In genomic region chr4:101187837-101188236, GRCh38 we compare ENCODE assay signal across 13 cellular contexts.
DNase-seq lines count a peak whose midpoint lies in the region; ATAC-seq lines count a peak whose summit lies in the region.
"Had no signal": no experiment of that assay in that cellular context is flagged by ENCODE, and none has a peak within 500 bp of the region (broad histone marks: within the 10 kb centered on the region; RNA-seq: fewer than 3 reads in every experiment).

No MANE protein-coding gene starts in this region.

- peaks cover 25 to 35% (median 27%) of the 10 kb centered on the region in 4 donors for H3K4me1 Mint-ChIP-seq in CD4-positive, CD25-positive, alpha-beta regulatory T cell
- H3K4me1 Mint-ChIP-seq in T-helper 17 cell, result peaks cover 34% of the 10 kb centered on the region

- peaks cover 16% of the 10 kb centered on the region for H3K36me3 Mint-ChIP-seq in CD4-positive, CD25-positive, alpha-beta regulatory T cell
- H3K36me3 Mint-ChIP-seq in T-helper 17 cell (ENCODE audit: low read depth), result peaks cover 3% of the 10 kb centered on the region

- H3K4me1 ChIP-seq in CD4-positive, CD25-positive, alpha-beta regulatory T cell (ENCODE audit: control insufficient read depth, insufficient read depth, low read length, poor library complexity, severe bottlenecking), result peaks cover 7% of the 10 kb centered on the region

- no peaks in the 10 kb centered on the region for H3K9me3 Mint-ChIP-seq in CD4-positive, CD25-positive, alpha-beta regulatory T cell

- peak overlapping the region in 1 of 4 donors; percentile 48 for H3K4me3 Mint-ChIP-seq in CD4-positive, CD25-positive, alpha-beta regulatory T cell
- H3K4me3 Mint-ChIP-seq in T-helper 17 cell, result no peak overlapping the region

- no peak overlapping the region for H3K27ac Mint-ChIP-seq in CD4-positive, CD25-positive, alpha-beta regulatory T cell
- H3K27ac Mint-ChIP-seq in T-helper 17 cell, result peak overlapping the region; percentile 62

- no peaks in the 10 kb centered on the region for H3K27me3 ChIP-seq in CD4-positive, CD25-positive, alpha-beta regulatory T cell (ENCODE audit: control insufficient read depth, insufficient read depth, low read length)

- ATAC-seq in CD4-positive, CD25-positive, alpha-beta regulatory T cell (ENCODE audit: low read depth in 2 of 2), result peak in 1 of 2 donors; percentile 46
- ATAC-seq in T-helper 17 cell, result no peak

- no peaks in the 10 kb centered on the region for H3K27me3 Mint-ChIP-seq in CD4-positive, CD25-positive, alpha-beta regulatory T cell
- H3K27me3 Mint-ChIP-seq in T-helper 17 cell, result no peaks in the 10 kb centered on the region

- H3K36me3 ChIP-seq in CD4-positive, CD25-positive, alpha-beta regulatory T cell (ENCODE audit: control insufficient read depth, insufficient read depth, low read length), result peaks cover 2% of the 10 kb centered on the region

- no peak overlapping the region for H3K27ac ChIP-seq in CD4-positive, CD25-positive, alpha-beta regulatory T cell (ENCODE audit: insufficient read depth, low read length, poor library complexity, severe bottlenecking)

- peak in 2 of 3 donors; percentile 14 to 50 for DNase-seq in CD4-positive, CD25-positive, alpha-beta regulatory T cell
- DNase-seq in HT-29 (ENCODE audit: low spot score) (peak; percentile 39), T-helper 17 cell (no peak), kidney glomerular epithelial cell (lab: John Stamatoyannopoulos, UW) (peak; percentile 18), SIG-M5 treated with dmso at 0.1 percent for 504 hours (lab: John Stamatoyannopoulos, UW; ENCODE audit: unreplicated experiment) (no peak), mesenteric fat pad (ENCODE audit: low spot score) (no peak), HK-2 (ENCODE audit: unreplicated experiment) (no peak)
- DNase-seq in activated CD4-positive, CD25-positive, alpha-beta regulatory T cell (lab: John Stamatoyannopoulos, UW), result no peak
- DNase-seq: activated CD8-positive, alpha-beta memory T cell treated with anti-CD3 and anti-CD28 coated beads, Interleukin-2, amount 50 U/mL, for 4 hours; NCI-H524 treated with DMSO at 0.1 percent for 48 hours; retina; T1000 had no signal

- H3K4me3 ChIP-seq in CD4-positive, CD25-positive, alpha-beta regulatory T cell (ENCODE audit: low read depth, low read length), result no peak overlapping the region
- H3K4me3 ChIP-seq: lung had no signal

- H3K9me3 ChIP-seq in CD4-positive, CD25-positive, alpha-beta regulatory T cell (ENCODE audit: control insufficient read depth in 2 of 2, low read length in 2 of 2), result no peaks in the 10 kb centered on the region
- H3K9me3 ChIP-seq in T-helper 17 cell (ENCODE audit: control insufficient read depth, low read length, poor library complexity, severe bottlenecking), result no peaks in the 10 kb centered on the region

Comparison
In these comparisons a context has a peak if more than half of its experiments do, and no peak if none do; other contexts are left out.
1. DNase-seq: peak in CD4-positive, CD25-positive, alpha-beta regulatory T cell (2 of 3), HT-29 (single experiment) and kidney glomerular epithelial cell (single experiment); none in T-helper 17 cell (0 of 3), activated CD4-positive, CD25-positive, alpha-beta regulatory T cell (0 of 4), SIG-M5 treated with dmso at 0.1 percent for 504 hours (single experiment), mesenteric fat pad (single experiment) and HK-2 (single experiment).